In the genomic region with DNA sequence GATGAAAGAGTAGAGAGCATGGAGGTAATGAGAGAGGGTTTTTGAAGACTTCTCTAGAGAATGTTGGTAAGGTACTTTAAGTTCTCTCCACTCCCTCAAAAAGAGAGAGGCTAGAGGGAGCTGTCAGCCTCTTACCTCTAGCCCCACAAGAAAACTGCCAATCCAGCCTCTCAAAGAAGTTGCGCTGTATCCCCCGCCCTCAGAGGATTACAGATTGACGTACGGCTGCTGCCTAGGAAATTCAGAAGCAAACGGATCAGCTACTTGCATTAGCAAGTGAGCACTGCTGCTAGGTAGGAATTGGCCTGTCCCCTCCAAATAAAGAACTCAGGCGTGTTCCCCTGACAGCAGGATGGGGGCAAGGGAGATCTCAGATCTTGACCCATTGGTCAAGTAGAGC, we compare ENCODE assay signal across 18 cellular contexts.
"Had no signal": no experiment of that assay in that cellular context is flagged by ENCODE, and none has a peak within 500 bp of the region (broad histone marks: within the 10 kb centered on the region; RNA-seq: fewer than 3 reads in every experiment).

No MANE protein-coding gene starts in this region.

- H3K4me1 Mint-ChIP-seq: naive thymus-derived CD8-positive, alpha-beta T cell; stimulated activated effector memory CD8-positive, alpha-beta T cell treated with anti-CD3 and anti-CD28 coated beads, Interleukin-12 subunit alpha, Interleukin-12 subunit beta, amount 100 ng/mL, for 72 hours had no signal

- H3K27me3 ChIP-seq: colonic mucosa, esophagus squamous epithelium, sigmoid colon, stomach, thyroid gland, vagina had no signal

- H3K27ac ChIP-seq: colonic mucosa, esophagus squamous epithelium, lower lobe of right lung, prostate gland, sigmoid colon, stomach, thyroid gland, vagina had no signal

- H3K4me3 ChIP-seq: colonic mucosa, esophagus squamous epithelium, lower lobe of right lung, prostate gland, sigmoid colon, stomach, thyroid gland, vagina had no signal

- DNase-seq: colonic mucosa; dermis blood vessel endothelial cell; effector memory CD4-positive, alpha-beta T cell; esophagus squamous epithelium; foreskin melanocyte; left ventricle myocardium superior; lower lobe of right lung; naive thymus-derived CD8-positive, alpha-beta T cell; right cardiac atrium; sigmoid colon; stimulated activated CD4-positive, alpha-beta T cell treated with anti-CD3 and anti-CD28 coated beads, Interleukin-2, amount 100 ng/mL, for 24 hours; stimulated activated CD4-positive, alpha-beta T cell treated with anti-CD3 and anti-CD28 coated beads, Interleukin-4, amount 100 ng/mL, for 24 hours; stimulated activated naive CD4-positive, alpha-beta T cell treated with Interleukin-2 at 50 U/mL for 16 hours; stomach; thyroid gland had no signal

- H3K9me3 Mint-ChIP-seq: stimulated activated effector memory CD8-positive, alpha-beta T cell treated with anti-CD3 and anti-CD28 coated beads, Interleukin-12 subunit alpha, Interleukin-12 subunit beta, amount 100 ng/mL, for 72 hours had no signal

- H3K4me3 Mint-ChIP-seq: naive thymus-derived CD8-positive, alpha-beta T cell; stimulated activated effector memory CD8-positive, alpha-beta T cell treated with anti-CD3 and anti-CD28 coated beads, Interleukin-12 subunit alpha, Interleukin-12 subunit beta, amount 100 ng/mL, for 72 hours had no signal

- H3K27me3 Mint-ChIP-seq: naive thymus-derived CD8-positive, alpha-beta T cell had no signal

- H3K27ac Mint-ChIP-seq: stimulated activated effector memory CD8-positive, alpha-beta T cell treated with anti-CD3 and anti-CD28 coated beads, Interleukin-12 subunit alpha, Interleukin-12 subunit beta, amount 100 ng/mL, for 72 hours had no signal

- H3K9me3 ChIP-seq: colonic mucosa, lower lobe of right lung, prostate gland, sigmoid colon, stomach, thyroid gland, vagina had no signal

- ATAC-seq: left ventricle myocardium superior; lower lobe of right lung; naive thymus-derived CD8-positive, alpha-beta T cell; right cardiac atrium; stimulated activated effector memory CD8-positive, alpha-beta T cell treated with anti-CD3 and anti-CD28 coated beads, Interleukin-12 subunit alpha, Interleukin-12 subunit beta, amount 100 ng/mL, for 72 hours had no signal

- H3K36me3 ChIP-seq: colonic mucosa, prostate gland, thyroid gland, vagina had no signal

- H3K4me1 ChIP-seq: colonic mucosa, esophagus squamous epithelium, lower lobe of right lung, prostate gland, sigmoid colon, stomach, vagina had no signal
